14 cellular contexts compared by ENCODE assay signal in genomic region chr3:175270199-175270837, GRCh38.
DNase-seq lines count a peak whose midpoint lies in the region; TF ChIP-seq lines count a peak whose summit lies in the region.
"Had no signal": no experiment of that assay in that cellular context is flagged by ENCODE, and none has a peak within 500 bp of the region (broad histone marks: within the 10 kb centered on the region; RNA-seq: fewer than 3 reads in every experiment).

No MANE protein-coding gene starts in this region.

- peak overlapping the region; percentile 23; the same call in 1 of the 2 replicates for H3K4me3 ChIP-seq in GM08714 (ENCODE audit: low read length)
- H3K4me3 ChIP-seq: dorsolateral prefrontal cortex, thyroid gland had no signal

- no peak for TF ChIP-seq CTCF in brain (conservative IDR thresholded peaks at IDR 0.05)

- H3K27ac Mint-ChIP-seq in brain, result peak overlapping the region; percentile 32 to 85 (median 76)
- H3K27ac Mint-ChIP-seq: activated CD4-positive, alpha-beta T cell treated with anti-CD3 and anti-CD28 coated beads, Interleukin-2, amount 10 ng/mL, durations not matched to agents 7 days and 5 days; activated naive CD4-positive, alpha-beta T cell treated with anti-CD3 and anti-CD28 coated beads, Interleukin-2, amount 50 U/mL, for 24 hours had no signal

- no peaks in the 10 kb centered on the region for H3K36me3 Mint-ChIP-seq in brain
- H3K36me3 Mint-ChIP-seq: activated naive CD4-positive, alpha-beta T cell treated with anti-CD3 and anti-CD28 coated beads, Interleukin-2, amount 50 U/mL, for 24 hours had no signal

- DNase-seq in NCI-H2081 (lab: John Stamatoyannopoulos, UW) (peak; percentile 84 to 97), renal cortical epithelial cell (ENCODE audit: low read depth) (peak; percentile 40), C1 segment of cervical spinal cord (lab: John Stamatoyannopoulos, UW) (no peak), HT-29 (ENCODE audit: low spot score) (no peak), glomerular visceral epithelial cell (ENCODE audit: extremely low spot score) (no peak)
- DNase-seq: activated CD4-positive, alpha-beta T cell treated with anti-CD3 and anti-CD28 coated beads, Interleukin-2, amount 10 ng/mL, durations not matched to agents 7 days and 5 days; dorsolateral prefrontal cortex; NCI-H1694 treated with DMSO at 0.1 percent for 48 hours; right cardiac atrium; SHP77 treated with DMSO at 0.1 percent for 48 hours; thyroid gland had no signal

- peaks cover 0 to 2% (median 0%) of the 10 kb centered on the region in 5 experiments for H3K9me3 Mint-ChIP-seq in brain
- H3K9me3 Mint-ChIP-seq: activated CD4-positive, alpha-beta T cell treated with anti-CD3 and anti-CD28 coated beads, Interleukin-2, amount 10 ng/mL, durations not matched to agents 7 days and 5 days; activated naive CD4-positive, alpha-beta T cell treated with anti-CD3 and anti-CD28 coated beads, Interleukin-2, amount 50 U/mL, for 24 hours had no signal

- no peaks in the 10 kb centered on the region for H3K27me3 Mint-ChIP-seq in brain
- H3K27me3 Mint-ChIP-seq: activated CD4-positive, alpha-beta T cell treated with anti-CD3 and anti-CD28 coated beads, Interleukin-2, amount 10 ng/mL, durations not matched to agents 7 days and 5 days; activated naive CD4-positive, alpha-beta T cell treated with anti-CD3 and anti-CD28 coated beads, Interleukin-2, amount 50 U/mL, for 24 hours had no signal

- H3K4me3 Mint-ChIP-seq in brain, result peak overlapping the region; percentile 23 to 76 (median 60)
- H3K4me3 Mint-ChIP-seq: activated CD4-positive, alpha-beta T cell treated with anti-CD3 and anti-CD28 coated beads, Interleukin-2, amount 10 ng/mL, durations not matched to agents 7 days and 5 days; activated naive CD4-positive, alpha-beta T cell treated with anti-CD3 and anti-CD28 coated beads, Interleukin-2, amount 50 U/mL, for 24 hours had no signal

- H3K4me1 Mint-ChIP-seq in brain, result peaks cover 30% of the 10 kb centered on the region
- H3K4me1 Mint-ChIP-seq: activated CD4-positive, alpha-beta T cell treated with anti-CD3 and anti-CD28 coated beads, Interleukin-2, amount 10 ng/mL, durations not matched to agents 7 days and 5 days; activated naive CD4-positive, alpha-beta T cell treated with anti-CD3 and anti-CD28 coated beads, Interleukin-2, amount 50 U/mL, for 24 hours had no signal

Comparison
In these comparisons a context has a peak if more than half of its experiments do, and no peak if none do; other contexts are left out.
1. DNase-seq: peak in NCI-H2081 (2 of 2) and renal cortical epithelial cell (single experiment); none in C1 segment of cervical spinal cord (0 of 14), HT-29 (single experiment) and glomerular visceral epithelial cell (single experiment).